Comparison of ENCODE assay signal across 16 cellular contexts in the genomic region with DNA sequence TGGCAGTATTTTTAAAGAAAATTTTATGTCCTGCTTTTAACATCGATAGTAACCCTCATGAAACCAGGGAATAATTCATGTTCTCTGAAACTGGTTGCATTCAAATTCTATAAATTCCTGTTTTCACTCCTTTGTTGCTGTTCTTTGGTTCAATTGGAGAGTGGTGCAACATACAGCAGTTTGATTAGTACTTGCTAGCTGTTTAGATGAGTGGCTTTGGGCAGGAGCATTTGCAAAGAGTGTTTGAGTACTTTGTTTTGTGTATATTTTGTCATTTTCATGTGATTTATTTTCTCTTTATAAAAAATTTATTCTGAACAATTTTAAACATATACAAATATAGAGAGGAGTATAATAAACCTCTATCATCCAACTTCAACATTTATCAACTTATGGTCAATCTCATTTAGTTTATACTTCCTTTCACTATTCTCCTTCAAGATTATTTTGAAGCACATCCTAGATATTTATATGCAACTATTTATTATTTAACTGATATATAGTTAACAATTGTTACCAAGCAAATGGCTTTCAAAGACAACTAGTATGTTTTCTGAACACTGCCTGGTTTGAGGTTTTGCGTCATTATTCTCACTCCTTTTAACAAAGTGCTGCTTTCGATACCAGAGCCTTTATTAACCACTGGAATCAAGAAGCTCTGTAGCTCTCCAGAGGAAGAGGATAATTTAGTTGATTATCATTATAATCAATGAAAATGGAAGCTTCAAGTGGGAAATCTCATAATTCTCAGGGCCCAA. TPM values are rescaled to one million over a fixed set of nuclear protein-coding genes. Genes with fewer than 3 reads are reported as not detected.
DNase-seq lines count a peak whose midpoint lies in the region; ATAC-seq, FAIRE-seq and TF ChIP-seq lines count a peak whose summit lies in the region.
"Had no signal": no experiment of that assay in that cellular context is flagged by ENCODE, and none has a peak within 500 bp of the region (broad histone marks: within the 10 kb centered on the region; RNA-seq: fewer than 3 reads in every experiment).

No MANE protein-coding gene starts in this region.

- no peak for ATAC-seq in HG03159 (IDR thresholded peaks at IDR 0.05; ENCODE audit: unreplicated experiment)

- DNase-seq in astrocyte of the spinal cord (ENCODE audit: low read depth, low spot score) (peak; percentile 66), cerebellar cortex (ENCODE audit: low spot score) (peak; percentile 68), frontal cortex (ENCODE audit: low spot score in 2 of 2) (no peak), HT-29 (ENCODE audit: low spot score) (no peak)
- no peak for DNase-seq in stimulated activated CD4-positive, alpha-beta T cell treated with anti-CD3 and anti-CD28 coated beads, Interleukin-4, amount 100 ng/mL, for 1 hour
- DNase-seq: Calu3; CD4-positive, alpha-beta memory T cell; COR-L47; DMS53; DMS79 treated with DMSO at 0.1 percent for 48 hours; GOT3; HCEC 1CT had no signal

- in situ Hi-C loops in astrocyte of the spinal cord (cut with HindIII; ENCODE audit: low sequenced_read_pairs), result no loop called here

- no peak for TF ChIP-seq CTCF in astrocyte of the spinal cord (IDR thresholded peaks at IDR 0.05; ENCODE audit: low read depth, low read length)

- no peak overlapping the region for H3K4me3 ChIP-seq in astrocyte of the spinal cord (ENCODE audit: low read depth, low read length)

- FAIRE-seq in frontal cortex (lab: Jason Lieb, UNC), result peak; percentile 34
- FAIRE-seq: G401.6, GM12892, H54 had no signal

RNA-seq across cellular contexts. Expression of a gene that starts 19.4 kb away (rescaled TPM):
- total RNA-seq in frontal cortex, result 20.0 TPM
- not detected in 2 replicates for total RNA-seq in HT-29 (2014; rRNA removed; shearing (Covaris generic))
- total RNA-seq: Calu3; CD4-positive, alpha-beta memory T cell had no signal

RNA-seq across cellular contexts. Expression of a gene that starts 22.2 kb away (rescaled TPM):
- 2.4 TPM for total RNA-seq in frontal cortex
- total RNA-seq in HT-29 (2014; rRNA removed; shearing (Covaris generic)), result not detected in 2 replicates
- total RNA-seq: Calu3; CD4-positive, alpha-beta memory T cell had no signal

Comparison
In these comparisons a context has a peak if more than half of its experiments do, and no peak if none do; other contexts are left out.
1. DNase-seq: peak in astrocyte of the spinal cord (single experiment) and cerebellar cortex (single experiment); none in frontal cortex (0 of 2), HT-29 (single experiment) and stimulated activated CD4-positive, alpha-beta T cell treated with anti-CD3 and anti-CD28 coated beads, Interleukin-4, amount 100 ng/mL, for 1 hour (single experiment).
2. RNA of a gene that starts 19.4 kb away (total RNA-seq): 20.0 TPM in frontal cortex (single experiment); not detected in HT-29; every median in the first group is over 10 times any median in the second.